Comparison of ENCODE assay signal across 16 cellular contexts in the genomic region with DNA sequence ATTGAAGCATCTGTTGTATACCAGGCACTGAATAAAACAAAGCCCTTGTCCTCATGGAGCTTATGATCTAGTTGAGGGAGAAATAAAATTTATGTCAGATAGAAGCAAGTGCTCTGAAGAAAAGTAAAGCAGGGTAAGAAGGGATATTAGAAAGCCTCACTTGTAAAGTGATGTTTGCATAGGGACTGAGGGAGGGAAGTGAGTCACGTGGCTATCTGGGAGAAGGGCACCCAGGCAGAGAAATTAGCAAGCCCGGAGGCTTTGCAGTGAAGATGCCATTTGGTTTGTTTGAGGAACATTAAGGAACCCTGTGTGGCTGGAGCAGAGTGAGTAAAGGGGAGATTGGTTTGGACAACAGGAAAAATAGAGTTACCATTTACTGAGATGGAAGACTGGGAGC. TPM values are rescaled to one million over a fixed set of nuclear protein-coding genes. Genes with fewer than 3 reads are reported as not detected.
DNase-seq lines count a peak whose midpoint lies in the region; ATAC-seq and TF ChIP-seq lines count a peak whose summit lies in the region.
"Had no signal": no experiment of that assay in that cellular context is flagged by ENCODE, and none has a peak within 500 bp of the region (broad histone marks: within the 10 kb centered on the region; RNA-seq: fewer than 3 reads in every experiment).

No MANE protein-coding gene starts in this region.

- H3K4me2 ChIP-seq in mammary epithelial cell (ENCODE audit: insufficient read depth, low read depth, low read length) = no peak overlapping the region

- H3K36me3 Mint-ChIP-seq in MCF 10A (ENCODE audit: insufficient read depth, unreplicated experiment) = peaks cover 36% of the 10 kb centered on the region
- H3K36me3 Mint-ChIP-seq: CD8-positive, alpha-beta T cell had no signal

- DNase-seq in MCF 10A (ENCODE audit: unreplicated experiment) (no peak), mammary epithelial cell (no peak), foreskin fibroblast (peak; percentile 4 to 16), kidney tubule cell (ENCODE audit: low spot score) (peak; percentile 69), Right ventricle myocardium inferior (ENCODE audit: missing footprints) (no peak)
- DNase-seq: CD8-positive, alpha-beta T cell; COR-L47; DMS153; DND-41; GF-D8; HCEC 1CT; HFFc6 had no signal

- no peaks in the 10 kb centered on the region for H3K9me3 Mint-ChIP-seq in MCF 10A (ENCODE audit: unreplicated experiment)
- H3K9me3 Mint-ChIP-seq: CD14-positive monocyte; CD8-positive, alpha-beta T cell; HFFc6 had no signal

- TF ChIP-seq CTCF in MCF 10A (IDR thresholded peaks at IDR 0.05; ENCODE audit: unreplicated experiment) (no peak), mammary epithelial cell (conservative IDR thresholded peaks at IDR 0.05 in 1 of 2, IDR thresholded peaks at IDR 0.05 in 1 of 2; ENCODE audit: extremely low read depth in 1 of 2, insufficient read depth in 1 of 2, low read depth in 1 of 2, low read length in 2 of 2) (no peak), foreskin fibroblast (IDR thresholded peaks at IDR 0.05; ENCODE audit: low read depth, low read length) (no peak)

- H3K9me3 ChIP-seq in mammary epithelial cell (replicated peaks; ENCODE audit: insufficient read depth, low read length) = no peaks in the 10 kb centered on the region

- POLR2A ChIA-PET in MCF 10A (lab: Yijun Ruan, JAX) = interaction anchor here (0.5 to 1.8 kb wide), 6 partner anchors 52 to 450 kb away, joined by 3 read pairs; partner anchors contain the start of gene RBBP8

- peaks cover 28% of the 10 kb centered on the region for H3K79me2 ChIP-seq in mammary epithelial cell (ENCODE audit: insufficient read depth, low read length)

- H2AFZ ChIP-seq in mammary epithelial cell (ENCODE audit: low read depth, low read length) = no peak overlapping the region

- peaks cover 54% of the 10 kb centered on the region for H3K36me3 ChIP-seq in mammary epithelial cell (ENCODE audit: insufficient read depth, low read length)

- no peak overlapping the region for H3K4me3 ChIP-seq in mammary epithelial cell (replicated peaks in 1 of 3; ENCODE audit: insufficient read depth in 1 of 3, low read depth in 2 of 3, low read length in 3 of 3)
- no peak overlapping the region for H3K4me3 ChIP-seq in foreskin fibroblast (ENCODE audit: low read depth in 1 of 2, low read length in 2 of 2)

- 100% methylated on average over 2 of the region's 2 CpGs for WGBS in mammary epithelial cell (ENCODE audit: low coverage, missing lambda C conversion rate)

- no peaks in the 10 kb centered on the region for H3K27me3 ChIP-seq in mammary epithelial cell (ENCODE audit: insufficient read depth, low read length)

- BruUV-seq in MCF 10A (replicated peaks; lab: Mats Ljungman, UMichigan) (no TSS peak), mammary epithelial cell (replicated peaks; lab: Mats Ljungman, UMichigan) (no TSS peak)

- no peak overlapping the region for H3K4me3 Mint-ChIP-seq in MCF 10A (ENCODE audit: unreplicated experiment)
- H3K4me3 Mint-ChIP-seq: CD14-positive monocyte; CD8-positive, alpha-beta T cell; HFFc6 had no signal

- peaks cover 11% of the 10 kb centered on the region for H3K4me1 Mint-ChIP-seq in MCF 10A (ENCODE audit: insufficient read depth, unreplicated experiment)

- H3K27me3 Mint-ChIP-seq in MCF 10A (ENCODE audit: insufficient read depth, unreplicated experiment) = no peaks in the 10 kb centered on the region

- no peak overlapping the region for H3K27ac ChIP-seq in mammary epithelial cell (ENCODE audit: insufficient read depth, low read depth, low read length)
- H3K27ac ChIP-seq: 22Rv1 had no signal

- no peaks in the 10 kb centered on the region for H4K20me1 ChIP-seq in mammary epithelial cell (ENCODE audit: insufficient read depth, low read length)

- ATAC-seq in Right ventricle myocardium inferior (no peak), HG03469 (IDR thresholded peaks at IDR 0.05; ENCODE audit: unreplicated experiment) (no peak), esophagus mucosa (no peak)
- ATAC-seq: CD8-positive, alpha-beta T cell had no signal

- no peaks in the 10 kb centered on the region for H3K4me1 ChIP-seq in mammary epithelial cell (ENCODE audit: insufficient read depth, low read length)

- no peak overlapping the region for H3K9ac ChIP-seq in mammary epithelial cell (ENCODE audit: insufficient read depth, low read length)

- intact Hi-C loops in MCF 10A (cut with micrococcal nuclease) = no loop called here
- intact Hi-C loops in mammary epithelial cell (cut with micrococcal nuclease) = no loop called here
- intact Hi-C loops in Right ventricle myocardium inferior (cut with DNase I) = no loop called here

- H3K27ac Mint-ChIP-seq in MCF 10A (ENCODE audit: low read depth, unreplicated experiment) = peak overlapping the region; percentile 68
- H3K27ac Mint-ChIP-seq: CD14-positive monocyte; CD8-positive, alpha-beta T cell; HFFc6 had no signal

- in situ Hi-C loops in mammary epithelial cell (cut with MboI; ENCODE audit: low sequenced_read_pairs in 2 of 2) = loop anchor here in 1 of 2 donors (25.0 kb wide), 1 partner anchor 173 kb away; no protein-coding TSS in a partner anchor

- dilution Hi-C loops in mammary epithelial cell (cut with HindIII; ENCODE audit: low sequenced_read_pairs) = no loop called here

- CTCF ChIA-PET in MCF 10A (lab: Yijun Ruan, JAX) = interaction anchor here (0.8 to 5.1 kb wide), 4 partner anchors 55 to 186 kb away, joined by 3 to 75 read pairs (median 20); no protein-coding TSS in a partner anchor
- CTCF ChIA-PET in mammary epithelial cell (lab: Charles Lee; ENCODE audit: low non-redundant PET) = no interaction called here

RNA-seq across cellular contexts. Expression of gene RBBP8, which starts 52.1 kb away (rescaled TPM):
- total RNA-seq in MCF 10A (2022) = 42.0 and 59.7 TPM in 2 replicates
- 100 to 1,000 TPM; 165 to 692 TPM for total RNA-seq in mammary epithelial cell
- polyA plus RNA-seq in mammary epithelial cell = 91.8 TPM
- 59.2 TPM for polyA minus RNA-seq in mammary epithelial cell
- total RNA-seq in Right ventricle myocardium inferior = 5.1 TPM
- total RNA-seq in esophagus mucosa = 46.2 TPM

Comparison
In these comparisons a context has a peak if more than half of its experiments do, and no peak if none do; other contexts are left out.
1. DNase-seq: peak in foreskin fibroblast (2 of 2) and kidney tubule cell (single experiment); none in MCF 10A (single experiment), mammary epithelial cell (single experiment) and Right ventricle myocardium inferior (single experiment).